In genomic region chr1:201007481-201007880, GRCh38 we compare ENCODE assay signal across 29 cellular contexts.
"Had no signal": no experiment of that assay in that cellular context is flagged by ENCODE, and none has a peak within 500 bp of the region (broad histone marks: within the 10 kb centered on the region; RNA-seq: fewer than 3 reads in every experiment).

No MANE protein-coding gene starts in this region.

- H3K36me3 ChIP-seq: ovary, thoracic aorta, uterus had no signal

- H2AFZ ChIP-seq: hepatocyte had no signal

- H3K27me3 Mint-ChIP-seq: memory B cell; naive B cell; stimulated activated memory B cell treated with anti-CD40 and anti-IgM and Interleukin-4, amounts not matched to agents 10 μg/mL and 1 μg/mL and 100 μg/mL, for 72 hours had no signal

- H3K27me3 ChIP-seq: hepatocyte, ovary, spleen, tibial nerve, upper lobe of left lung, uterus had no signal

- H3K4me3 Mint-ChIP-seq: memory B cell; naive B cell; nephron; stimulated activated memory B cell treated with anti-CD40 and anti-IgM and Interleukin-4, amounts not matched to agents 10 μg/mL and 1 μg/mL and 100 μg/mL, for 72 hours had no signal

- H3K4me2 ChIP-seq: hepatocyte had no signal

- H3K9me3 ChIP-seq: esophagus muscularis mucosa, gastroesophageal sphincter, heart left ventricle, ovary, psoas muscle, spleen, thoracic aorta, tibial nerve, upper lobe of left lung, uterus had no signal

- H3K27ac ChIP-seq: coronary artery, esophagus muscularis mucosa, foreskin keratinocyte, gastroesophageal sphincter, heart left ventricle, hepatocyte, ovary, psoas muscle, skin epidermis, spleen, thoracic aorta, tibial nerve, upper lobe of left lung, uterus had no signal

- H3K27ac Mint-ChIP-seq: memory B cell; naive B cell; nephron; stimulated activated memory B cell treated with anti-CD40 and anti-IgM and Interleukin-4, amounts not matched to agents 10 μg/mL and 1 μg/mL and 100 μg/mL, for 72 hours had no signal

- H3K4me3 ChIP-seq: coronary artery, esophagus muscularis mucosa, gastroesophageal sphincter, heart left ventricle, hepatocyte, lung, ovary, psoas muscle, skin epidermis, spleen, thoracic aorta, tibial nerve, upper lobe of left lung, uterus had no signal

- DNase-seq: dermis blood vessel endothelial cell; effector memory CD4-positive, alpha-beta T cell; foreskin keratinocyte; heart left ventricle; naive B cell; occipital lobe; ovary; posterior cingulate gyrus; spleen; stimulated activated CD4-positive, alpha-beta T cell treated with anti-CD3 and anti-CD28 coated beads, Interleukin-4, amount 100 ng/mL, for 4 hours; stimulated activated naive CD8-positive, alpha-beta T cell treated with anti-CD3 and anti-CD28 coated beads, Interleukin-15, Interleukin-2, amounts not matched to agents 100 U/mL and 50 U/mL, for 24 hours; upper lobe of left lung; uterus had no signal

- H3K79me2 ChIP-seq: hepatocyte had no signal

- H3K4me1 ChIP-seq: esophagus muscularis mucosa, foreskin keratinocyte, gastroesophageal sphincter, heart left ventricle, psoas muscle, tibial nerve, upper lobe of left lung, uterus had no signal

- H3K9me3 Mint-ChIP-seq: memory B cell; naive B cell; nephron; stimulated activated memory B cell treated with anti-CD40 and anti-IgM and Interleukin-4, amounts not matched to agents 10 μg/mL and 1 μg/mL and 100 μg/mL, for 72 hours had no signal

- FAIRE-seq: endothelial cell of umbilical vein, kidney had no signal

- ATAC-seq: foreskin keratinocyte; gastroesophageal sphincter; heart left ventricle; left lobe of liver; psoas muscle; right cardiac atrium; stimulated activated memory B cell treated with anti-CD40 and anti-IgM and Interleukin-4, amounts not matched to agents 10 μg/mL and 1 μg/mL and 100 μg/mL, for 72 hours; stimulated activated naive CD8-positive, alpha-beta T cell treated with anti-CD3 and anti-CD28 coated beads, Interleukin-15, Interleukin-2, amounts not matched to agents 100 U/mL and 50 U/mL, for 24 hours had no signal
